In genomic region chr1:209569445-209570207, GRCh38 we compare ENCODE assay signal across 8 cellular contexts. TPM values are rescaled to one million over a fixed set of nuclear protein-coding genes. Genes with fewer than 3 reads are reported as not detected.
DNase-seq lines count a peak whose midpoint lies in the region; ATAC-seq, FAIRE-seq and TF ChIP-seq lines count a peak whose summit lies in the region.

No MANE protein-coding gene starts in this region.

- no peak overlapping the region for H3K27ac ChIP-seq in skeletal muscle tissue (ENCODE audit: low read depth, low read length)

- no peak for ATAC-seq in HG02588 (IDR thresholded peaks at IDR 0.05; ENCODE audit: unreplicated experiment)

- H3K9me3 ChIP-seq in skeletal muscle tissue (ENCODE audit: control insufficient read depth in 3 of 3, low read length in 3 of 3): no peaks in the 10 kb centered on the region

- FAIRE-seq in A204.1 (lab: Jason Lieb, UNC): peak; percentile 94

- H3K27me3 ChIP-seq in skeletal muscle tissue (ENCODE audit: control insufficient read depth in 3 of 3, insufficient read depth in 3 of 3, low read length in 3 of 3): peaks cover 11 to 17% (median 13%) of the 10 kb centered on the region in 3 donors

- H3K4me3 ChIP-seq in skeletal muscle tissue (ENCODE audit: low read length in 3 of 3): peak overlapping the region in 2 of 3 donors; percentile 30 to 53

- peak; percentile 83 for TF ChIP-seq CTCF in GM13976 (IDR thresholded peaks at IDR 0.05; ENCODE audit: borderline replicate concordance, control extremely low read depth, extremely low read depth, insufficient read depth, missing control alignments)

- peak; percentile 64 for DNase-seq in GM13976 (ENCODE audit: low spot score)
- DNase-seq in NCI-H1105 treated with DMSO at 0.1 percent for 48 hours (lab: John Stamatoyannopoulos, UW): peak; percentile 76
- peak; percentile 24 to 70 (median 58) for DNase-seq in T-helper 2 cell
- peak; percentile 79 for DNase-seq in amniotic stem cell (lab: John Stamatoyannopoulos, UW)
- DNase-seq in hepatic stellate cell (ENCODE audit: low spot score): peak; percentile 47

- no peak overlapping the region for H3K9ac ChIP-seq in skeletal muscle tissue (ENCODE audit: low read depth in 1 of 3, low read length in 3 of 3)

- H3K4me1 ChIP-seq in skeletal muscle tissue (ENCODE audit: control insufficient read depth in 3 of 3, insufficient read depth in 3 of 3, low read length in 3 of 3): peaks cover 0 to 3% (median 0%) of the 10 kb centered on the region in 3 donors

- no peaks in the 10 kb centered on the region for H3K36me3 ChIP-seq in skeletal muscle tissue (ENCODE audit: control insufficient read depth in 3 of 3, insufficient read depth in 3 of 3, low read length in 3 of 3)

- in situ Hi-C loops in GM13976 (cut with MboI; ENCODE audit: low sequenced_read_pairs, unreplicated experiment): loop anchor here (10.0 kb wide), 2 partner anchors 55 to 125 kb away; no protein-coding TSS in a partner anchor

RNA-seq across cellular contexts. Expression of gene CAMK1G, which starts 13.9 kb away (rescaled TPM):
- not detected for total RNA-seq in skeletal muscle tissue
